ENCODE assay signal across 7 cellular contexts in genomic region chr22:21937041-21937820, GRCh38. TPM values are rescaled to one million over a fixed set of nuclear protein-coding genes. Genes with fewer than 3 reads are reported as not detected.
DNase-seq lines count a peak whose midpoint lies in the region; ATAC-seq and TF ChIP-seq lines count a peak whose summit lies in the region.

No MANE protein-coding gene starts in this region.

- TF ChIP-seq CTCF in Loucy (conservative IDR thresholded peaks at IDR 0.05; ENCODE audit: low read length) (no peak), body of pancreas (IDR thresholded peaks at IDR 0.05) (no peak), right lobe of liver (IDR thresholded peaks at IDR 0.05) (no peak), testis (IDR thresholded peaks at IDR 0.05) (no peak)

- H4K20me1 ChIP-seq in Loucy (ENCODE audit: insufficient read depth, low read length, poor library complexity, severe bottlenecking): no peaks in the 10 kb centered on the region

- H3K4me3 ChIP-seq in Loucy (ENCODE audit: low read length, poor library complexity, severe bottlenecking) (peak overlapping the region; percentile 92), body of pancreas (no peak overlapping the region), right lobe of liver (peak overlapping the region in 1 of 3 donors; percentile 57), testis (peak overlapping the region; percentile 64 to 69)

- intact Hi-C loops in body of pancreas (cut with DNase I) (no loop called here), right lobe of liver (cut with DNase I) (loop anchor here (5.0 to 10.0 kb wide), 2 partner anchors 202 to 225 kb away; partner anchors contain the start of gene YPEL1 (in 1 of the 2)), testis (cut with DNase I; ENCODE audit: low total_unique reads) (loop anchor here (10.0 kb wide), 1 partner anchor 162 kb away; no protein-coding TSS in a partner anchor)

- H3K27ac ChIP-seq in body of pancreas: peak overlapping the region; percentile 86 to 95 (median 93)
- H3K27ac ChIP-seq in right lobe of liver: peak overlapping the region; percentile 57 to 93 (median 78)
- peak overlapping the region; percentile 89 to 95 for H3K27ac ChIP-seq in testis

- ATAC-seq in body of pancreas (no peak), right lobe of liver (peak in 2 of 4 donors; percentile 10 to 20), GM18517 (IDR thresholded peaks at IDR 0.05; ENCODE audit: unreplicated experiment) (no peak), HG03354 (IDR thresholded peaks at IDR 0.05; ENCODE audit: poor library complexity, severe bottlenecking, unreplicated experiment) (no peak)

- H3K4me1 ChIP-seq in Loucy (ENCODE audit: insufficient read depth, low read length, poor library complexity, severe bottlenecking) (peaks cover 49% of the 10 kb centered on the region), body of pancreas (peaks cover 29% of the 10 kb centered on the region), right lobe of liver (peaks cover 0 to 23% (median 11%) of the 10 kb centered on the region in 4 donors), testis (peaks cover 21% of the 10 kb centered on the region)

- H3K9me2 ChIP-seq in Loucy (replicated peaks; ENCODE audit: low read depth, low read length): no peaks in the 10 kb centered on the region

- H3K9ac ChIP-seq in Loucy (ENCODE audit: low read depth, low read length, poor library complexity, severe bottlenecking): peak overlapping the region; percentile 98

- H3K36me3 ChIP-seq in Loucy (ENCODE audit: insufficient read depth, low read length) (peaks cover 20% of the 10 kb centered on the region; the same call in 1 of the 2 replicates), body of pancreas (replicated peaks in 1 of 2; ENCODE audit: insufficient read depth in 1 of 2, low read depth in 2 of 2) (peaks cover 0 to 11% of the 10 kb centered on the region in 2 donors), right lobe of liver (peaks cover 0 to 15% (median 5%) of the 10 kb centered on the region in 4 donors), testis (ENCODE audit: low read depth, missing control alignments) (no peaks in the 10 kb centered on the region)

- DNase-seq in body of pancreas: peak in 3 of 4 donors; percentile 51 to 63 (median 59)
- DNase-seq in right lobe of liver: peak in 1 of 3 donors; percentile 60
- DNase-seq in testis: no peak
- DNase-seq in stimulated activated CD4-positive, alpha-beta T cell treated with anti-CD3 and anti-CD28 coated beads, Interleukin-4, amount 100 ng/mL, for 1 hour: no peak

- peak overlapping the region; percentile 56; the same call in 1 of the 2 replicates for H2AFZ ChIP-seq in Loucy (ENCODE audit: low read length)

- H3K27me3 ChIP-seq in Loucy (ENCODE audit: insufficient read depth, low read length, poor library complexity, severe bottlenecking): no peaks in the 10 kb centered on the region
- H3K27me3 ChIP-seq in body of pancreas: no peaks in the 10 kb centered on the region
- H3K27me3 ChIP-seq in right lobe of liver: no peaks in the 10 kb centered on the region
- no peaks in the 10 kb centered on the region for H3K27me3 ChIP-seq in testis

- peaks cover 26% of the 10 kb centered on the region for H3K79me2 ChIP-seq in Loucy (ENCODE audit: insufficient read depth, low read length)

- H3K4me2 ChIP-seq in Loucy (ENCODE audit: low read depth, low read length, poor library complexity, severe bottlenecking): peak overlapping the region; percentile 85

- peaks cover 9% of the 10 kb centered on the region; the same call in 1 of the 2 replicates for H3F3A ChIP-seq in Loucy (ENCODE audit: low read depth)

- H3K9me3 ChIP-seq in Loucy (ENCODE audit: insufficient read depth, low read depth, low read length) (no peaks in the 10 kb centered on the region), body of pancreas (no peaks in the 10 kb centered on the region), right lobe of liver (no peaks in the 10 kb centered on the region), testis (no peaks in the 10 kb centered on the region)

- 68 to 70% methylated on average over 17 to 20 of the region's 20 CpGs for WGBS in body of pancreas, 2 donors
- 24% methylated on average over 5 of the region's 20 CpGs for WGBS in right lobe of liver (ENCODE audit: insufficient coverage, low coverage, low lambda C conversion rate, missing lambda C conversion rate)
- WGBS in testis, 2 donors: 47% methylated on average over 16 to 20 of the region's 20 CpGs

- TF ChIP-seq POLR2A in body of pancreas (IDR thresholded peaks at IDR 0.05): no peak
- no peak for TF ChIP-seq POLR2A in right lobe of liver (IDR thresholded peaks at IDR 0.05)
- TF ChIP-seq POLR2A in testis (IDR thresholded peaks at IDR 0.05): no peak

RNA-seq across cellular contexts. Expression of gene PPM1F, which starts 15.4 kb away (rescaled TPM):
- 10 to 100 TPM; 14.5 to 26.4 TPM for total RNA-seq in body of pancreas
- 10 to 100 TPM in 4 of 6 experiments, 1 to 10 TPM in 2; 5.0 to 19.4 (median 12.8) TPM for total RNA-seq in right lobe of liver
- 10 to 100 TPM; 22.4 to 22.7 TPM for total RNA-seq in testis
- polyA plus RNA-seq in testis (ENCODE audit: insufficient read depth, low read depth, low replicate concordance): 17.4 TPM

RNA-seq across cellular contexts. Expression of gene TOP3B, which starts 45.4 kb away (rescaled TPM):
- 10 to 100 TPM; 19.2 to 48.8 TPM for total RNA-seq in body of pancreas
- 10 to 100 TPM; 13.5 to 20.4 (median 15.6) TPM for total RNA-seq in right lobe of liver
- total RNA-seq in testis: 10 to 100 TPM; 65.5 to 70.5 TPM
- polyA plus RNA-seq in testis (ENCODE audit: insufficient read depth, low read depth, low replicate concordance): 19.1 TPM

Comparison
In these comparisons a context has a peak if more than half of its experiments do, and no peak if none do; other contexts are left out.
1. H3K4me3 ChIP-seq: peak in Loucy (single experiment) and testis (2 of 2); none in body of pancreas (0 of 2).
2. DNase-seq: peak in body of pancreas (3 of 4); none in testis (single experiment) and stimulated activated CD4-positive, alpha-beta T cell treated with anti-CD3 and anti-CD28 coated beads, Interleukin-4, amount 100 ng/mL, for 1 hour (single experiment).
3. Peak in every context shown above with its lines, with median percentiles within 50 percentile points of each other: H3K27ac ChIP-seq.